Comparison of ENCODE assay signal across 8 cellular contexts in the genomic region with DNA sequence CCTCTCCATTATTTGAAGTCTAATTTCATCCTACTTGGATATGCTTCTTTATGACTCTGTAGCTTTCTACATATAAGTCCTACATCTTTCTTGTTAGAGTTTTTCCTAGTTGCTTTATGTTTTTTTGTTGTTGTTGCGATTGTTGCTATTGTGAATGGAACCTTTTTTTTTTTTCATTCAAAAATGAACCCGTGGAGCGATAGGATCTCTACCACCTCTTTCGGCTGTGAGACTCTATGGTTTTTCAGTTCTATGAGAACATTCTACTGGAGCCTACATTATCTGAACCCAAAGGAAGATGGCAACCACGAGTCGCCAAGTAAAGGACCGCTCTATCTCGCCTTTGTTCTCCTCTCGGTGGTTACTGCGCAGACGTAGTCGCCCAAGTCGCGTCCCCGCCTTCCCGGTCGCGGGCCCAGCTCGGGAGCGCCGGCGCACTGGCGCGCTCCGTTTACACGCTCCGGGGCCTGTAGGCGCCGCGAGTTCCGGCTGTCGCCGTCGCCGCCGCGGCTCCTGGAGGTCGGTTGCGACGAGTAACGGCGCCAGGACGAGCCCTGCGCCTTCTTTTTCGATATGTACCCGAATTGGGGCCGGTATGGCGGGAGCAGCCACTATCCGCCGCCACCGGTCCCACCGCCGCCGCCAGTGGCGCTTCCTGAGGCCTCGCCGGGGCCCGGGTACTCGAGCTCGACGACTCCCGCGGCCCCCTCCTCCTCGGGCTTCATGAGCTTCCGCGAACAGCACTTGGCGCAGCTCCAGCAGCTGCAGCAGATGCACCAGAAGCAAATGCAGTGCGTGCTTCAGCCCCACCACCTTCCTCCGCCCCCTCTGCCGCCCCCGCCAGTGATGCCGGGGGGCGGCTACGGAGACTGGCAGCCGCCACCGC. TPM values are rescaled to one million over a fixed set of nuclear protein-coding genes. Genes with fewer than 3 reads are reported as not detected.
DNase-seq lines count a peak whose midpoint lies in the region; ATAC-seq lines count a peak whose summit lies in the region.

A gene with protein sequence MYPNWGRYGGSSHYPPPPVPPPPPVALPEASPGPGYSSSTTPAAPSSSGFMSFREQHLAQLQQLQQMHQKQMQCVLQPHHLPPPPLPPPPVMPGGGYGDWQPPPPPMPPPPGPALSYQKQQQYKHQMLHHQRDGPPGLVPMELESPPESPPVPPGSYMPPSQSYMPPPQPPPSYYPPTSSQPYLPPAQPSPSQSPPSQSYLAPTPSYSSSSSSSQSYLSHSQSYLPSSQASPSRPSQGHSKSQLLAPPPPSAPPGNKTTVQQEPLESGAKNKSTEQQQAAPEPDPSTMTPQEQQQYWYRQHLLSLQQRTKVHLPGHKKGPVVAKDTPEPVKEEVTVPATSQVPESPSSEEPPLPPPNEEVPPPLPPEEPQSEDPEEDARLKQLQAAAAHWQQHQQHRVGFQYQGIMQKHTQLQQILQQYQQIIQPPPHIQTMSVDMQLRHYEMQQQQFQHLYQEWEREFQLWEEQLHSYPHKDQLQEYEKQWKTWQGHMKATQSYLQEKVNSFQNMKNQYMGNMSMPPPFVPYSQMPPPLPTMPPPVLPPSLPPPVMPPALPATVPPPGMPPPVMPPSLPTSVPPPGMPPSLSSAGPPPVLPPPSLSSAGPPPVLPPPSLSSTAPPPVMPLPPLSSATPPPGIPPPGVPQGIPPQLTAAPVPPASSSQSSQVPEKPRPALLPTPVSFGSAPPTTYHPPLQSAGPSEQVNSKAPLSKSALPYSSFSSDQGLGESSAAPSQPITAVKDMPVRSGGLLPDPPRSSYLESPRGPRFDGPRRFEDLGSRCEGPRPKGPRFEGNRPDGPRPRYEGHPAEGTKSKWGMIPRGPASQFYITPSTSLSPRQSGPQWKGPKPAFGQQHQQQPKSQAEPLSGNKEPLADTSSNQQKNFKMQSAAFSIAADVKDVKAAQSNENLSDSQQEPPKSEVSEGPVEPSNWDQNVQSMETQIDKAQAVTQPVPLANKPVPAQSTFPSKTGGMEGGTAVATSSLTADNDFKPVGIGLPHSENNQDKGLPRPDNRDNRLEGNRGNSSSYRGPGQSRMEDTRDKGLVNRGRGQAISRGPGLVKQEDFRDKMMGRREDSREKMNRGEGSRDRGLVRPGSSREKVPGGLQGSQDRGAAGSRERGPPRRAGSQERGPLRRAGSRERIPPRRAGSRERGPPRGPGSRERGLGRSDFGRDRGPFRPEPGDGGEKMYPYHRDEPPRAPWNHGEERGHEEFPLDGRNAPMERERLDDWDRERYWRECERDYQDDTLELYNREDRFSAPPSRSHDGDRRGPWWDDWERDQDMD (N-terminal part only) (plus strand): TSS at position 400 of the 886 bp plus-strand sequence. CDS start 174 bp downstream, at position 574.

- H3K36me3 Mint-ChIP-seq in IgD-negative memory B cell: no peaks in the 10 kb centered on the region

- peak within 1 kb of the TSS; percentile 21 to 97 (median 66) for H3K27ac Mint-ChIP-seq in IgD-negative memory B cell

- H3K4me1 Mint-ChIP-seq in IgD-negative memory B cell: peaks cover 35 to 43% (median 42%) of the 10 kb centered on the region in 3 donors

- no peaks in the 10 kb centered on the region for H3K27me3 Mint-ChIP-seq in IgD-negative memory B cell

- no peaks in the 10 kb centered on the region for H3K9me3 Mint-ChIP-seq in IgD-negative memory B cell

- ATAC-seq in GM21528 (IDR thresholded peaks at IDR 0.05; ENCODE audit: low FRiP score, unreplicated experiment): peak; percentile 84

- peak within 1 kb of the TSS; percentile 85 to 97 (median 93) for H3K4me3 Mint-ChIP-seq in IgD-negative memory B cell

- H3K27ac ChIP-seq in epithelial cell of prostate: peak within 1 kb of the TSS; percentile 58

- DNase-seq in DMS114 treated with DMSO at 0.1 percent for 48 hours (lab: John Stamatoyannopoulos, UW; ENCODE audit: unreplicated experiment) (peak; percentile 95), OCI-M2 (lab: John Stamatoyannopoulos, UW; ENCODE audit: unreplicated experiment) (peak; percentile 96), activated T-cell treated with anti-CD3 and anti-CD28 coated beads for 48 hours (ENCODE audit: low read depth) (peak; percentile 90), epithelial cell of prostate (ENCODE audit: low read depth, low spot score) (peak; percentile 90), mucosa of gallbladder (ENCODE audit: low spot score) (peak; percentile 94)
- peak; percentile 92 for DNase-seq in stimulated activated CD8-positive, alpha-beta memory T cell treated with anti-CD3 and anti-CD28 coated beads, Interleukin-4, amount 100 ng/mL, for 48 hours

RNA-seq across cellular contexts. Expression of the gene that starts here (rescaled TPM):
- polyA plus RNA-seq in IgD-negative memory B cell: 15.6 TPM
- total RNA-seq in mucosa of gallbladder: 55.4 TPM

Comparison
In these comparisons a context has a peak if more than half of its experiments do, and no peak if none do; other contexts are left out.
1. Peak in every context shown above with its lines: DNase-seq, ATAC-seq and H3K27ac ChIP-seq.